9 cellular contexts compared by ENCODE assay signal in genomic region chrX:41384041-41384705, GRCh38. TPM values are rescaled to one million over a fixed set of nuclear protein-coding genes. Genes with fewer than 3 reads are reported as not detected.
A peak's percentile ranks its signal among the peaks of the same experiment; 100 is the strongest.
DNase-seq lines count a peak whose midpoint lies in the region; ATAC-seq, FAIRE-seq and TF ChIP-seq lines count a peak whose summit lies in the region.
"Had no signal": no experiment of that assay in that cellular context is flagged by ENCODE, and none has a peak within 500 bp of the region (broad histone marks: within the 10 kb centered on the region; RNA-seq: fewer than 3 reads in every experiment).

No MANE protein-coding gene starts in this region.

- no peak overlapping the region for H3K4me3 Mint-ChIP-seq in glutamatergic neuron (ENCODE audit: unreplicated experiment)
- H3K4me3 Mint-ChIP-seq: naive B cell had no signal

- no peak for FAIRE-seq in frontal cortex (lab: Jason Lieb, UNC)

- H3K4me1 ChIP-seq in mucosa of stomach (ENCODE audit: control insufficient read depth, insufficient read depth, low read length) (peaks cover 29% of the 10 kb centered on the region), upper lobe of left lung (peaks cover 0 to 4% (median 1%) of the 10 kb centered on the region in 4 donors)

- no peaks in the 10 kb centered on the region for H3K36me3 Mint-ChIP-seq in glutamatergic neuron (ENCODE audit: unreplicated experiment)
- H3K36me3 Mint-ChIP-seq: naive B cell had no signal

- 51 to 90% methylated on average over 3 to 7 of the region's 10 CpGs for WGBS in upper lobe of left lung, 2 donors

- no peak for TF ChIP-seq POLR2A in upper lobe of left lung (IDR thresholded peaks at IDR 0.05)

- H3K27ac ChIP-seq in upper lobe of left lung: peak overlapping the region in 1 of 4 donors; percentile 79

- ATAC-seq in upper lobe of left lung (ENCODE audit: low FRiP score in 2 of 2): peak; percentile 87 to 94

- peak overlapping the region; percentile 43 for H3K9ac ChIP-seq in mucosa of stomach (ENCODE audit: low read length)

- H3K4me1 Mint-ChIP-seq in glutamatergic neuron (ENCODE audit: low read depth, unreplicated experiment): no peaks in the 10 kb centered on the region

- peak; percentile 68 for DNase-seq in HT1080 (ENCODE audit: low read depth)
- peak; percentile 37 for DNase-seq in T-helper 9 cell
- DNase-seq in central memory CD4-positive, alpha-beta T cell: peak; percentile 32
- peak in 1 of 2 donors; percentile 90 for DNase-seq in upper lobe of left lung
- no peak for DNase-seq in glutamatergic neuron
- no peak for DNase-seq in superior temporal gyrus (ENCODE audit: extremely low spot score)
- DNase-seq in frontal cortex (ENCODE audit: low spot score in 2 of 2): no peak
- DNase-seq: naive B cell had no signal

- H3K4me3 ChIP-seq in mucosa of stomach (ENCODE audit: low read length) (no peak overlapping the region), upper lobe of left lung (no peak overlapping the region)

- H3K36me3 ChIP-seq in mucosa of stomach (ENCODE audit: control insufficient read depth, insufficient read depth, low read length) (no peaks in the 10 kb centered on the region), upper lobe of left lung (no peaks in the 10 kb centered on the region)

- H3K27ac Mint-ChIP-seq in glutamatergic neuron (ENCODE audit: unreplicated experiment): no peak overlapping the region

- TF ChIP-seq EP300 in upper lobe of left lung (IDR thresholded peaks at IDR 0.05): no peak

- H3K9me3 ChIP-seq in mucosa of stomach (ENCODE audit: control insufficient read depth, low read length) (no peaks in the 10 kb centered on the region), upper lobe of left lung (no peaks in the 10 kb centered on the region)

- no peaks in the 10 kb centered on the region for H3K27me3 ChIP-seq in mucosa of stomach (ENCODE audit: control insufficient read depth, insufficient read depth, low read length)
- no peaks in the 10 kb centered on the region for H3K27me3 ChIP-seq in upper lobe of left lung

- TF ChIP-seq CTCF in upper lobe of left lung (IDR thresholded peaks at IDR 0.05) (no peak), glutamatergic neuron (IDR thresholded peaks at IDR 0.05; ENCODE audit: partially characterized antibody, unreplicated experiment) (no peak)

- no peaks in the 10 kb centered on the region for H3K9me3 Mint-ChIP-seq in glutamatergic neuron (ENCODE audit: unreplicated experiment)
- H3K9me3 Mint-ChIP-seq: naive B cell had no signal

- H3K27me3 Mint-ChIP-seq in glutamatergic neuron (ENCODE audit: unreplicated experiment): peaks cover 1% of the 10 kb centered on the region
- H3K27me3 Mint-ChIP-seq: naive B cell had no signal

RNA-seq across cellular contexts. Expression of gene DDX3X, which starts 50.2 kb away (rescaled TPM):
- total RNA-seq in HT1080 (2014; rRNA removed; shearing (Covaris generic)): 142 and 164 TPM in 2 replicates
- 102 and 106 TPM in 2 replicates for polyA plus RNA-seq in HT1080 (2015; cell fraction: cytosol; rRNA removed)
- polyA plus RNA-seq in HT1080 (2015; cell fraction: nucleus; rRNA removed): 251 and 258 TPM in 2 replicates
- total RNA-seq in upper lobe of left lung: 100 to 1,000 TPM; 158 to 294 (median 244) TPM
- total RNA-seq in glutamatergic neuron (ENCODE audit: unreplicated experiment): 208 TPM
- 208 TPM for total RNA-seq in frontal cortex

Comparison
In these comparisons a context has a peak if more than half of its experiments do, and no peak if none do; other contexts are left out.
1. DNase-seq: peak in HT1080 (single experiment), T-helper 9 cell (single experiment) and central memory CD4-positive, alpha-beta T cell (single experiment); none in glutamatergic neuron (single experiment), superior temporal gyrus (single experiment) and frontal cortex (0 of 2).